Comparison of ENCODE assay signal across 11 cellular contexts in genomic region chr22:37161442-37161841, GRCh38. TPM values are rescaled to one million over a fixed set of nuclear protein-coding genes. Genes with fewer than 3 reads are reported as not detected.
DNase-seq lines count a peak whose midpoint lies in the region; FAIRE-seq and TF ChIP-seq lines count a peak whose summit lies in the region.
"Had no signal": no experiment of that assay in that cellular context is flagged by ENCODE, and none has a peak within 500 bp of the region (broad histone marks: within the 10 kb centered on the region; RNA-seq: fewer than 3 reads in every experiment).

No MANE protein-coding gene starts in this region.

- peaks cover 80 to 88% (median 86%) of the 10 kb centered on the region in 3 donors for H3K4me1 Mint-ChIP-seq in CD8-positive, alpha-beta memory T cell
- H3K4me1 Mint-ChIP-seq in endothelial cell (ENCODE audit: unreplicated experiment) (no peaks in the 10 kb centered on the region), mesothelial cell of epicardium (peaks cover under 1% of the 10 kb centered on the region)

- peaks cover 65% of the 10 kb centered on the region for H3K4me1 ChIP-seq in CD8-positive, alpha-beta memory T cell (ENCODE audit: insufficient read depth, low read length)

- no peaks in the 10 kb centered on the region for H3K36me3 ChIP-seq in CD8-positive, alpha-beta memory T cell (ENCODE audit: insufficient read depth, low read length)
- H3K36me3 ChIP-seq in bronchial epithelial cell (ENCODE audit: control insufficient read depth, insufficient read depth, low read length): no peaks in the 10 kb centered on the region

- peaks cover 0 to 3% of the 10 kb centered on the region in 2 donors for H3K27me3 Mint-ChIP-seq in CD8-positive, alpha-beta memory T cell
- H3K27me3 Mint-ChIP-seq in endothelial cell (ENCODE audit: unreplicated experiment) (peaks cover 1% of the 10 kb centered on the region), mesothelial cell of epicardium (ENCODE audit: low read depth) (peaks cover 14% of the 10 kb centered on the region)

- POLR2A ChIA-PET in CD8-positive, alpha-beta memory T cell (lab: Charles Lee): interaction anchor here (2.8 to 3.7 kb wide), 2 partner anchors 13 to 36 kb away, joined by 9 to 48 read pairs; partner anchors contain the start of gene IL2RB

- no peak for DNase-seq in CD8-positive, alpha-beta memory T cell
- peak; percentile 11 for DNase-seq in HT-29 (ENCODE audit: low spot score)
- no peak for DNase-seq in bronchial epithelial cell (ENCODE audit: low read depth)
- DNase-seq in endothelial cell (ENCODE audit: low spot score): no peak
- no peak for DNase-seq in mesothelial cell of epicardium (ENCODE audit: low spot score in 2 of 2, unreplicated experiment in 2 of 2)
- no peak for DNase-seq in NCI-H526 treated with DMSO at 0.1 percent for 48 hours (lab: John Stamatoyannopoulos, UW)
- DNase-seq: kidney glomerular epithelial cell; NCI-H1436 treated with DMSO at 0.1 percent for 48 hours; stimulated activated naive CD4-positive, alpha-beta T cell had no signal

- CTCF ChIA-PET in CD8-positive, alpha-beta memory T cell (lab: Charles Lee): interaction anchor here (0.9 to 9.6 kb wide), 8 partner anchors 11 to 83 kb away, joined by 3 to 127 read pairs (median 4); partner anchors contain the start of gene IL2RB

- H3K9me3 ChIP-seq in CD8-positive, alpha-beta memory T cell (ENCODE audit: low read length): no peaks in the 10 kb centered on the region

- FAIRE-seq in bronchial epithelial cell (lab: Jason Lieb, UNC): peak; percentile 66

- no peaks in the 10 kb centered on the region for H3K9me3 Mint-ChIP-seq in CD8-positive, alpha-beta memory T cell
- H3K9me3 Mint-ChIP-seq in endothelial cell (ENCODE audit: unreplicated experiment) (no peaks in the 10 kb centered on the region), mesothelial cell of epicardium (no peaks in the 10 kb centered on the region)

- H3K27me3 ChIP-seq in CD8-positive, alpha-beta memory T cell (ENCODE audit: insufficient read depth, low read length, poor library complexity, severe bottlenecking): no peaks in the 10 kb centered on the region
- H3K27me3 ChIP-seq in bronchial epithelial cell (ENCODE audit: control insufficient read depth, insufficient read depth, low read length): peaks cover 1% of the 10 kb centered on the region

- peak overlapping the region; percentile 87 to 99 (median 96) for H3K27ac Mint-ChIP-seq in CD8-positive, alpha-beta memory T cell
- no peak overlapping the region for H3K27ac Mint-ChIP-seq in endothelial cell (ENCODE audit: unreplicated experiment)
- H3K27ac Mint-ChIP-seq in mesothelial cell of epicardium: no peak overlapping the region

- peak overlapping the region; percentile 34 for H3K4me3 ChIP-seq in CD8-positive, alpha-beta memory T cell (ENCODE audit: low read length)
- H3K4me3 ChIP-seq in bronchial epithelial cell (ENCODE audit: low read depth, low read length): no peak overlapping the region

- TF ChIP-seq CTCF in bronchial epithelial cell (IDR thresholded peaks at IDR 0.05; ENCODE audit: insufficient read depth, low read length, severe bottlenecking) (no peak), endothelial cell (IDR thresholded peaks at IDR 0.05; ENCODE audit: unreplicated experiment) (no peak), mesothelial cell of epicardium (IDR thresholded peaks at IDR 0.05; ENCODE audit: unreplicated experiment) (no peak)

- H3K36me3 Mint-ChIP-seq in CD8-positive, alpha-beta memory T cell: no peaks in the 10 kb centered on the region
- H3K36me3 Mint-ChIP-seq in endothelial cell (ENCODE audit: low read depth, unreplicated experiment) (no peaks in the 10 kb centered on the region), mesothelial cell of epicardium (no peaks in the 10 kb centered on the region)

- peak overlapping the region in 6 of 7 donors; percentile 50 to 86 (median 67) for H3K4me3 Mint-ChIP-seq in CD8-positive, alpha-beta memory T cell
- no peak overlapping the region for H3K4me3 Mint-ChIP-seq in endothelial cell (ENCODE audit: unreplicated experiment)
- no peak overlapping the region for H3K4me3 Mint-ChIP-seq in mesothelial cell of epicardium

- no peak overlapping the region for H3K27ac ChIP-seq in CD8-positive, alpha-beta memory T cell (ENCODE audit: low read depth, low read length)

RNA-seq across cellular contexts. Expression of gene IL2RB, which starts 11.7 kb away (rescaled TPM):
- total RNA-seq in CD8-positive, alpha-beta memory T cell: 100 to 1,000 TPM; 238 to 243 TPM
- polyA plus RNA-seq in CD8-positive, alpha-beta memory T cell: 459 TPM
- not detected in 2 replicates for total RNA-seq in HT-29 (2014; rRNA removed; shearing (Covaris generic))
- total RNA-seq in bronchial epithelial cell (not detected in 2 replicates), endothelial cell (ENCODE audit: unreplicated experiment) (0.51 TPM), mesothelial cell of epicardium (1.6 to 2.1 TPM (median 1.7 TPM) in 3 replicates)
- total RNA-seq: Daoy, renal cortical epithelial cell had no signal

RNA-seq across cellular contexts. Expression of gene C1QTNF6, which starts 26.6 kb away (rescaled TPM):
- 1 to 10 TPM; 3.6 to 4.3 TPM for total RNA-seq in CD8-positive, alpha-beta memory T cell
- 1.8 TPM for polyA plus RNA-seq in CD8-positive, alpha-beta memory T cell
- 7.1 and 8.3 TPM in 2 replicates for total RNA-seq in HT-29 (2014; rRNA removed; shearing (Covaris generic))
- total RNA-seq in bronchial epithelial cell (2.9 and 4.1 TPM in 2 replicates), endothelial cell (ENCODE audit: unreplicated experiment) (32.7 TPM), mesothelial cell of epicardium (51.8 to 58.3 TPM (median 54.1 TPM) in 3 replicates)

RNA-seq across cellular contexts. Expression of gene SSTR3, which starts 50.8 kb away (rescaled TPM):
- total RNA-seq in CD8-positive, alpha-beta memory T cell: under 1 TPM; 0.24 to 0.62 TPM
- polyA plus RNA-seq in CD8-positive, alpha-beta memory T cell: 0.59 TPM
- not detected in 2 replicates for total RNA-seq in HT-29 (2014; rRNA removed; shearing (Covaris generic))
- total RNA-seq in bronchial epithelial cell (not detected in 2 replicates), endothelial cell (ENCODE audit: unreplicated experiment) (0.13 TPM), mesothelial cell of epicardium (0.61 to 0.82 TPM (median 0.69 TPM) in 3 replicates)
- total RNA-seq: Daoy had no signal

RNA-seq across cellular contexts. Expression of gene TMPRSS6, which starts 51.9 kb away (rescaled TPM):
- under 1 TPM; 0.42 to 0.68 TPM for total RNA-seq in CD8-positive, alpha-beta memory T cell
- polyA plus RNA-seq in CD8-positive, alpha-beta memory T cell: 0.16 TPM
- not detected in 2 replicates for total RNA-seq in HT-29 (2014; rRNA removed; shearing (Covaris generic))
- total RNA-seq in bronchial epithelial cell (not detected in 2 replicates), endothelial cell (ENCODE audit: unreplicated experiment) (not detected), mesothelial cell of epicardium (0.18 to 0.47 TPM in 2 of 3 replicates, not detected in the other)
- total RNA-seq: Daoy, renal cortical epithelial cell had no signal

Comparison
In these comparisons a context has a peak if more than half of its experiments do, and no peak if none do; other contexts are left out.
1. H3K27ac Mint-ChIP-seq: peak in CD8-positive, alpha-beta memory T cell (8 of 8); none in endothelial cell (single experiment) and mesothelial cell of epicardium (single experiment).
2. H3K4me3 Mint-ChIP-seq: peak in CD8-positive, alpha-beta memory T cell (6 of 7); none in endothelial cell (single experiment) and mesothelial cell of epicardium (single experiment).
3. RNA of gene IL2RB, which starts 11.7 kb away (total RNA-seq): 238 to 243 TPM in CD8-positive, alpha-beta memory T cell; 1.6 to 2.1 TPM in mesothelial cell of epicardium, 0.51 TPM in endothelial cell (single experiment), not detected in HT-29 and not detected in bronchial epithelial cell; every median in the first group is over 10 times any median in the second.